In the genomic region with DNA sequence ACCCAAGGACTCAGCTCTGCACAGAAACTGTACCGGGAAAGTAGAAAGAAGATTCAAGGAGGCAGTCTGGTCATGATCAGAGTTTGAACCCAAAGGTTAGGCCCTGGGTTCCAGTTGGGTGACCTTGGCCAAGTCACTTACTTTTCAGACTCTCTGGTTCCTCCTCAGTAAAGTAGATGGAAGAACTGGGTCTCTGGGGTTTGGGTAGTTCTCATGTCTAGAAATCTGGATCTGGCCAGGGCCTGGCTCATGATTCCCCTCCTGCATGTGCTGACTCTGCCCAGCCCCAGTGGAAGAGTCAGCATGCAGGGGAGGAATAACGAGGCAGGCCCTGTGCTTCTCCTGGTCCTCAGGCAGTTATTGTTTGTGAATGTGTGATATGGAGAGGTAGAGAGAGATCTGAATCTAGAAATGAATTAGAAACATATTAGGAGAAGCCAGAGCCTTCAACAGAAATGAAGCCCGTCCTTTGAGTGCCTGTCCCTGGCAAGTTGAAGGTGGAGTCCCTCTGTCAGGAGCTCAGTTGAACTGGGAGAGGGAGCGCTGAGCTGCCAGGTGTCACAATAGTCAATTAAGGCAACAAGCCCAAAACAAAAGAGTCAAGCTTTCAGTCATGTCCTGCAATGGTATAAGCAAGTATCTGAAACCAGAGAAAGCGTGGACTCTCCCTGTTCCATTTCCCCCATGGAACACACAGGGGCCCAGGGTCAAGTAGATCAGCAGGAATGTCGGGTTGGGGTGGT, we compare ENCODE assay signal across 1 cellular context.
TF ChIP-seq lines count a peak whose summit lies in the region.

No MANE protein-coding gene starts in this region.

TF ChIP-seq in K562, 482 proteins besides CTCF, POLR2A, EP300 and RAD21 (continued from another document):
- TF ChIP-seq ZNF512 (tag; IDR thresholded peaks at IDR 0.05) = no peak
- TF ChIP-seq, protein P1, sequence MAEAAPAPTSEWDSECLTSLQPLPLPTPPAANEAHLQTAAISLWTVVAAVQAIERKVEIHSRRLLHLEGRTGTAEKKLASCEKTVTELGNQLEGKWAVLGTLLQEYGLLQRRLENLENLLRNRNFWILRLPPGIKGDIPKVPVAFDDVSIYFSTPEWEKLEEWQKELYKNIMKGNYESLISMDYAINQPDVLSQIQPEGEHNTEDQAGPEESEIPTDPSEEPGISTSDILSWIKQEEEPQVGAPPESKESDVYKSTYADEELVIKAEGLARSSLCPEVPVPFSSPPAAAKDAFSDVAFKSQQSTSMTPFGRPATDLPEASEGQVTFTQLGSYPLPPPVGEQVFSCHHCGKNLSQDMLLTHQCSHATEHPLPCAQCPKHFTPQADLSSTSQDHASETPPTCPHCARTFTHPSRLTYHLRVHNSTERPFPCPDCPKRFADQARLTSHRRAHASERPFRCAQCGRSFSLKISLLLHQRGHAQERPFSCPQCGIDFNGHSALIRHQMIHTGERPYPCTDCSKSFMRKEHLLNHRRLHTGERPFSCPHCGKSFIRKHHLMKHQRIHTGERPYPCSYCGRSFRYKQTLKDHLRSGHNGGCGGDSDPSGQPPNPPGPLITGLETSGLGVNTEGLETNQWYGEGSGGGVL (CRISPR knock-in tag; IDR thresholded peaks at IDR 0.05) = no peak
- TF ChIP-seq C11orf30 (IDR thresholded peaks at IDR 0.05; ENCODE audit: low read depth) = no peak
- TF ChIP-seq, protein P2, sequence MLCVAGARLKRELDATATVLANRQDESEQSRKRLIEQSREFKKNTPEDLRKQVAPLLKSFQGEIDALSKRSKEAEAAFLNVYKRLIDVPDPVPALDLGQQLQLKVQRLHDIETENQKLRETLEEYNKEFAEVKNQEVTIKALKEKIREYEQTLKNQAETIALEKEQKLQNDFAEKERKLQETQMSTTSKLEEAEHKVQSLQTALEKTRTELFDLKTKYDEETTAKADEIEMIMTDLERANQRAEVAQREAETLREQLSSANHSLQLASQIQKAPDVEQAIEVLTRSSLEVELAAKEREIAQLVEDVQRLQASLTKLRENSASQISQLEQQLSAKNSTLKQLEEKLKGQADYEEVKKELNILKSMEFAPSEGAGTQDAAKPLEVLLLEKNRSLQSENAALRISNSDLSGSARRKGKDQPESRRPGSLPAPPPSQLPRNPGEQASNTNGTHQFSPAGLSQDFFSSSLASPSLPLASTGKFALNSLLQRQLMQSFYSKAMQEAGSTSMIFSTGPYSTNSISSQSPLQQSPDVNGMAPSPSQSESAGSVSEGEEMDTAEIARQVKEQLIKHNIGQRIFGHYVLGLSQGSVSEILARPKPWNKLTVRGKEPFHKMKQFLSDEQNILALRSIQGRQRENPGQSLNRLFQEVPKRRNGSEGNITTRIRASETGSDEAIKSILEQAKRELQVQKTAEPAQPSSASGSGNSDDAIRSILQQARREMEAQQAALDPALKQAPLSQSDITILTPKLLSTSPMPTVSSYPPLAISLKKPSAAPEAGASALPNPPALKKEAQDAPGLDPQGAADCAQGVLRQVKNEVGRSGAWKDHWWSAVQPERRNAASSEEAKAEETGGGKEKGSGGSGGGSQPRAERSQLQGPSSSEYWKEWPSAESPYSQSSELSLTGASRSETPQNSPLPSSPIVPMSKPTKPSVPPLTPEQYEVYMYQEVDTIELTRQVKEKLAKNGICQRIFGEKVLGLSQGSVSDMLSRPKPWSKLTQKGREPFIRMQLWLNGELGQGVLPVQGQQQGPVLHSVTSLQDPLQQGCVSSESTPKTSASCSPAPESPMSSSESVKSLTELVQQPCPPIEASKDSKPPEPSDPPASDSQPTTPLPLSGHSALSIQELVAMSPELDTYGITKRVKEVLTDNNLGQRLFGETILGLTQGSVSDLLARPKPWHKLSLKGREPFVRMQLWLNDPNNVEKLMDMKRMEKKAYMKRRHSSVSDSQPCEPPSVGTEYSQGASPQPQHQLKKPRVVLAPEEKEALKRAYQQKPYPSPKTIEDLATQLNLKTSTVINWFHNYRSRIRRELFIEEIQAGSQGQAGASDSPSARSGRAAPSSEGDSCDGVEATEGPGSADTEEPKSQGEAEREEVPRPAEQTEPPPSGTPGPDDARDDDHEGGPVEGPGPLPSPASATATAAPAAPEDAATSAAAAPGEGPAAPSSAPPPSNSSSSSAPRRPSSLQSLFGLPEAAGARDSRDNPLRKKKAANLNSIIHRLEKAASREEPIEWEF (CRISPR knock-in tag; IDR thresholded peaks at IDR 0.05) = no peak
- TF ChIP-seq ZNF589 (CRISPR knock-in tag; IDR thresholded peaks at IDR 0.05; ENCODE audit: low read depth) = 0 out of 2 replicates have a peak, but pooled peaks have one; percentile 28
- TF ChIP-seq RBM17 (IDR thresholded peaks at IDR 0.05; ENCODE audit: borderline replicate concordance, low read depth, low read length) = no peak
- no peak for TF ChIP-seq MNT (conservative IDR thresholded peaks at IDR 0.05)
- no peak for TF ChIP-seq SAFB2 (IDR thresholded peaks at IDR 0.05; ENCODE audit: borderline replicate concordance, low read depth, low read length, severe bottlenecking)
- 0 out of 2 replicates have a peak, but pooled peaks have one; percentile 7 for TF ChIP-seq ZFX (CRISPR knock-in tag; IDR thresholded peaks at IDR 0.05)
- TF ChIP-seq, protein P3, sequence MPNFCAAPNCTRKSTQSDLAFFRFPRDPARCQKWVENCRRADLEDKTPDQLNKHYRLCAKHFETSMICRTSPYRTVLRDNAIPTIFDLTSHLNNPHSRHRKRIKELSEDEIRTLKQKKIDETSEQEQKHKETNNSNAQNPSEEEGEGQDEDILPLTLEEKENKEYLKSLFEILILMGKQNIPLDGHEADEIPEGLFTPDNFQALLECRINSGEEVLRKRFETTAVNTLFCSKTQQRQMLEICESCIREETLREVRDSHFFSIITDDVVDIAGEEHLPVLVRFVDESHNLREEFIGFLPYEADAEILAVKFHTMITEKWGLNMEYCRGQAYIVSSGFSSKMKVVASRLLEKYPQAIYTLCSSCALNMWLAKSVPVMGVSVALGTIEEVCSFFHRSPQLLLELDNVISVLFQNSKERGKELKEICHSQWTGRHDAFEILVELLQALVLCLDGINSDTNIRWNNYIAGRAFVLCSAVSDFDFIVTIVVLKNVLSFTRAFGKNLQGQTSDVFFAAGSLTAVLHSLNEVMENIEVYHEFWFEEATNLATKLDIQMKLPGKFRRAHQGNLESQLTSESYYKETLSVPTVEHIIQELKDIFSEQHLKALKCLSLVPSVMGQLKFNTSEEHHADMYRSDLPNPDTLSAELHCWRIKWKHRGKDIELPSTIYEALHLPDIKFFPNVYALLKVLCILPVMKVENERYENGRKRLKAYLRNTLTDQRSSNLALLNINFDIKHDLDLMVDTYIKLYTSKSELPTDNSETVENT (CRISPR knock-in tag; IDR thresholded peaks at IDR 0.05) = no peak
- TF ChIP-seq ZEB2 (IDR thresholded peaks at IDR 0.05) = no peak
